In genomic region chr1:179745131-179745611, GRCh38 we compare ENCODE assay signal across 25 cellular contexts. TPM values are rescaled to one million over a fixed set of nuclear protein-coding genes. Genes with fewer than 3 reads are reported as not detected.
"Had no signal": no experiment of that assay in that cellular context is flagged by ENCODE, and none has a peak within 500 bp of the region (broad histone marks: within the 10 kb centered on the region; RNA-seq: fewer than 3 reads in every experiment).

No MANE protein-coding gene starts in this region.

- H3K9me3 ChIP-seq: body of pancreas, gastrocnemius medialis, suprapubic skin, vagina had no signal

- ATAC-seq: activated CD4-positive, CD25-positive, alpha-beta regulatory T cell treated with anti-CD3 and anti-CD28 coated beads, Interleukin-2, amount 50 U/mL, for 24 hours; activated CD8-positive, alpha-beta memory T cell treated with anti-CD3 and anti-CD28 coated beads, Interleukin-2, amount 10 ng/mL, durations not matched to agents 7 days and 5 days; activated CD8-positive, alpha-beta T cell treated with anti-CD3 and anti-CD28 coated beads for 36 hours; activated naive CD8-positive, alpha-beta T cell treated with anti-CD3 and anti-CD28 coated beads, Interleukin-2, amount 50 U/mL, for 24 hours; body of pancreas; gastrocnemius medialis; left ventricle myocardium superior; sciatic nerve; stimulated activated memory B cell treated with anti-CD40 and anti-IgM and Interleukin-4, amounts not matched to agents 10 μg/mL and 1 μg/mL and 100 μg/mL, for 72 hours had no signal

- H3K4me3 Mint-ChIP-seq: activated CD4-positive, alpha-beta T cell treated with anti-CD3 and anti-CD28 coated beads, Interleukin-2, amount 10 ng/mL, durations not matched to agents 24 days and 14 days; activated CD8-positive, alpha-beta memory T cell treated with anti-CD3 and anti-CD28 coated beads, Interleukin-2, amount 10 ng/mL, durations not matched to agents 7 days and 5 days; activated CD8-positive, alpha-beta T cell treated with anti-CD3 and anti-CD28 coated beads for 36 hours; activated naive CD8-positive, alpha-beta T cell treated with anti-CD3 and anti-CD28 coated beads, Interleukin-2, amount 50 U/mL, for 24 hours; activated T-helper 1 cell treated with anti-CD3 and anti-CD28 coated beads, Interleukin-12 subunit alpha, Interleukin-12 subunit beta, Interleukin-2, Interleukin-4 antibody, amounts not matched to agents 30 ng/mL and 10 ng/mL and 1 ng/mL, durations not matched to agents 14 hours and 24 hours and 36 hours; stimulated activated memory B cell treated with anti-CD40 and anti-IgM and Interleukin-4, amounts not matched to agents 10 μg/mL and 1 μg/mL and 100 μg/mL, for 72 hours had no signal

- H3K4me3 ChIP-seq: body of pancreas, esophagus muscularis mucosa, gastrocnemius medialis, stomach, suprapubic skin, tibial nerve, vagina had no signal

- DNase-seq: activated CD4-positive, alpha-beta T cell treated with anti-CD3 and anti-CD28 coated beads, Interleukin-2, amount 10 ng/mL, durations not matched to agents 24 days and 14 days; activated CD8-positive, alpha-beta memory T cell treated with anti-CD3 and anti-CD28 coated beads, Interleukin-2, amount 10 ng/mL, durations not matched to agents 7 days and 5 days; activated CD8-positive, alpha-beta T cell treated with anti-CD3 and anti-CD28 coated beads for 36 hours; activated gamma-delta T cell; activated naive CD4-positive, alpha-beta T cell treated with anti-CD3 and anti-CD28 coated beads, Interleukin-2, amount 50 U/mL, for 16 hours; activated naive CD8-positive, alpha-beta T cell treated with anti-CD3 and anti-CD28 coated beads, Interleukin-2, amount 50 U/mL, for 24 hours; activated T-cell treated with anti-CD3 and anti-CD28 coated beads for 4 hours; body of pancreas; caudate nucleus; effector memory CD4-positive, alpha-beta T cell; gastrocnemius medialis; left ventricle myocardium superior; mammary epithelial cell; small intestine; stimulated activated CD4-positive, alpha-beta T cell treated with anti-CD3 and anti-CD28 coated beads, Interleukin-15, amount 100 ng/mL, for 24 hours; stomach; T-helper 2 cell had no signal

- H3K27ac ChIP-seq: body of pancreas, esophagus muscularis mucosa, gastrocnemius medialis, stomach, suprapubic skin, tibial nerve, vagina had no signal

- H3K27ac Mint-ChIP-seq: activated CD4-positive, alpha-beta T cell treated with anti-CD3 and anti-CD28 coated beads, Interleukin-2, amount 10 ng/mL, durations not matched to agents 24 days and 14 days; activated CD8-positive, alpha-beta memory T cell treated with anti-CD3 and anti-CD28 coated beads, Interleukin-2, amount 10 ng/mL, durations not matched to agents 7 days and 5 days; activated CD8-positive, alpha-beta T cell treated with anti-CD3 and anti-CD28 coated beads for 36 hours; activated naive CD8-positive, alpha-beta T cell treated with anti-CD3 and anti-CD28 coated beads, Interleukin-2, amount 50 U/mL, for 24 hours; activated T-helper 1 cell treated with anti-CD3 and anti-CD28 coated beads, Interleukin-12 subunit alpha, Interleukin-12 subunit beta, Interleukin-2, Interleukin-4 antibody, amounts not matched to agents 30 ng/mL and 10 ng/mL and 1 ng/mL, durations not matched to agents 14 hours and 24 hours and 36 hours; stimulated activated memory B cell treated with anti-CD40 and anti-IgM and Interleukin-4, amounts not matched to agents 10 μg/mL and 1 μg/mL and 100 μg/mL, for 72 hours had no signal

- H3K36me3 Mint-ChIP-seq: activated CD8-positive, alpha-beta memory T cell treated with anti-CD3 and anti-CD28 coated beads, Interleukin-2, amount 10 ng/mL, durations not matched to agents 7 days and 5 days; stimulated activated memory B cell treated with anti-CD40 and anti-IgM and Interleukin-4, amounts not matched to agents 10 μg/mL and 1 μg/mL and 100 μg/mL, for 72 hours had no signal

- H3K27me3 ChIP-seq: vagina had no signal

- H3K36me3 ChIP-seq: esophagus muscularis mucosa, gastrocnemius medialis, stomach, suprapubic skin, tibial nerve, vagina had no signal

- H3K4me1 ChIP-seq: gastrocnemius medialis had no signal

- H3K9me3 Mint-ChIP-seq: activated CD4-positive, alpha-beta T cell treated with anti-CD3 and anti-CD28 coated beads, Interleukin-2, amount 10 ng/mL, durations not matched to agents 24 days and 14 days; activated naive CD8-positive, alpha-beta T cell treated with anti-CD3 and anti-CD28 coated beads, Interleukin-2, amount 50 U/mL, for 24 hours; activated T-helper 1 cell treated with anti-CD3 and anti-CD28 coated beads, Interleukin-12 subunit alpha, Interleukin-12 subunit beta, Interleukin-2, Interleukin-4 antibody, amounts not matched to agents 30 ng/mL and 10 ng/mL and 1 ng/mL, durations not matched to agents 14 hours and 24 hours and 36 hours had no signal

RNA-seq across cellular contexts. Expression of gene FAM163A, which starts 2.1 kb away (rescaled TPM):
- total RNA-seq: activated CD4-positive, alpha-beta T cell treated with anti-CD3 and anti-CD28 coated beads, Interleukin-2, amount 10 ng/mL, durations not matched to agents 24 days and 14 days; activated CD8-positive, alpha-beta memory T cell treated with anti-CD3 and anti-CD28 coated beads, Interleukin-2, amount 10 ng/mL, durations not matched to agents 7 days and 5 days; activated CD8-positive, alpha-beta T cell treated with anti-CD3 and anti-CD28 coated beads for 36 hours; activated T-helper 1 cell treated with anti-CD3 and anti-CD28 coated beads, Interleukin-12 subunit alpha, Interleukin-12 subunit beta, Interleukin-2, Interleukin-4 antibody, amounts not matched to agents 30 ng/mL and 10 ng/mL and 1 ng/mL, durations not matched to agents 14 hours and 24 hours and 36 hours; mammary epithelial cell; sciatic nerve had no signal
- polyA plus RNA-seq: mammary epithelial cell had no signal
